ENCODE assay signal across 8 cellular contexts in the genomic region with DNA sequence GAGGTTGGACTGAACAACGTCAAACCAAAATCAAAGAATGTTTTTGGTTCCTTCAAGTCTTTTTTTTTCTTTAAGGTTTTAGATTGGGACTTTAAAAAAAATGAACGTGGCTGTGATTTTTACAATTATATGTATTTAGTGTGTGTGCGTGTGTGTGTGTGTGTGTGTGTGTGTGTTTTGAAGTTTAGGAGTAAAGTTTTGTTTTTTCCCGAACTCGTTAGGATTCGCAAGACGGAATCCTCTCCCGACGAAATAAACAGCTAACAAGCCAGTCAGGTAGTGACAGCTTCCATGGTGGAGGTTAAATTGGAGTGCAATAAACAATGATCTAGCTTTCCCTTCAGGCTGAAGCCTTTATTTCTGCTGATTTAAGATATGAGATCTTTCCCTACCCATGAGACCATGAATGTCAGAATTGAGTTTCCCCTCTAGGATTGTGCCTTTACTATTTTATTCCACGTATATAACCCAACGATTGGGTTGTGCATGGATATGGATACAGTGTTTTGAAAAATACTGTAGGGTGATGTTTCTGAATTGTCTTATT. TPM values are rescaled to one million over a fixed set of nuclear protein-coding genes. Genes with fewer than 3 reads are reported as not detected.
DNase-seq lines count a peak whose midpoint lies in the region; ATAC-seq, FAIRE-seq and TF ChIP-seq lines count a peak whose summit lies in the region.

No MANE protein-coding gene starts in this region.

- peaks cover 7 to 19% of the 10 kb centered on the region in 2 experiments; a peak in 3 of 4 replicates for H3K79me1 ChIP-seq in IMR-90 (ENCODE audit: low read depth in 1 of 2, low read length in 2 of 2)

- H4K20me1 ChIP-seq in BLaER1, result peaks cover 49% of the 10 kb centered on the region
- no peaks in the 10 kb centered on the region; the same call in 1 of the 2 replicates for H4K20me1 ChIP-seq in IMR-90 (ENCODE audit: insufficient read depth, low read length)
- no peaks in the 10 kb centered on the region for H4K20me1 ChIP-seq in GM12878 (ENCODE audit: control insufficient read depth, insufficient read depth)

- no peak overlapping the region for H3K18ac ChIP-seq in IMR-90 (ENCODE audit: low read depth, low read length)

- no peak overlapping the region for H3K23ac ChIP-seq in IMR-90 (ENCODE audit: low read depth, low read length)

- no peak overlapping the region for H3K4ac ChIP-seq in IMR-90 (ENCODE audit: low read depth, low read length)

- SMC1A ChIA-PET in GM12878 (lab: Charles Lee; ENCODE audit: uncharacterized antibody, unreplicated experiment), result interaction anchor here (0.8 kb wide), 1 partner anchor 17 kb away, joined by 3 read pairs; no protein-coding TSS in a partner anchor

- TF ChIP-seq EP300 in GM12878 (IDR thresholded peaks at IDR 0.05; ENCODE audit: borderline replicate concordance in 1 of 2, control insufficient read depth in 1 of 2, low read depth in 2 of 2, low read length in 2 of 2) (no peak), transverse colon (IDR thresholded peaks at IDR 0.05; ENCODE audit: low read depth) (no peak)

- ATAC-seq in IMR-90 (ENCODE audit: low read depth), result no peak
- no peak for ATAC-seq in GM12878
- ATAC-seq in right lobe of liver, result peak in 1 of 4 donors; percentile 9
- ATAC-seq in HG03095 (IDR thresholded peaks at IDR 0.05; ENCODE audit: unreplicated experiment), result no peak

- CTCF ChIA-PET in IMR-90 (lab: Yijun Ruan, JAX) (interaction anchor here (0.5 kb wide), 1 partner anchor 21 kb away, joined by 7 read pairs; no protein-coding TSS in a partner anchor), GM12878 (lab: Yijun Ruan, JAX) (interaction anchor here (0.6 to 0.9 kb wide), 2 partner anchors 10 to 19 kb away, joined by 3 to 4 read pairs; no protein-coding TSS in a partner anchor)

- peak overlapping the region; percentile 93; the same call in 1 of the 2 replicates for H3K27ac ChIP-seq in BLaER1
- H3K27ac ChIP-seq in IMR-90 (ENCODE audit: insufficient read depth, low read length), result no peak overlapping the region
- H3K27ac ChIP-seq in GM12878 (ENCODE audit: control insufficient read depth, insufficient read depth), result no peak overlapping the region
- peak overlapping the region in 1 of 3 donors; percentile 82 for H3K27ac ChIP-seq in right lobe of liver
- H3K27ac ChIP-seq in transverse colon, result peak overlapping the region; percentile 84 to 91 (median 88)

- no peak overlapping the region for H2BK5ac ChIP-seq in IMR-90 (ENCODE audit: low read depth, low read length, poor library complexity, severe bottlenecking)

- DNase-seq in IMR-90 (no peak), GM12878 (ENCODE audit: low read depth, low spot score) (no peak), right lobe of liver (no peak), transverse colon (no peak), NCI-H187 treated with DMSO at 0.1 percent for 48 hours (lab: John Stamatoyannopoulos, UW) (no peak), HPDE6-E6E7 (ENCODE audit: extremely low spot score) (no peak)

- TF ChIP-seq CTCF in IMR-90 (conservative IDR thresholded peaks at IDR 0.05; ENCODE audit: low read depth, low read length) (no peak), GM12878 (IDR thresholded peaks at IDR 0.05 in 2 of 3, conservative IDR thresholded peaks at IDR 0.05 in 1 of 3; ENCODE audit: control insufficient read depth in 2 of 3, extremely low read depth in 1 of 3, insufficient read depth in 1 of 3, low read depth in 3 of 3, low read length in 3 of 3) (no peak), right lobe of liver (IDR thresholded peaks at IDR 0.05) (no peak), transverse colon (IDR thresholded peaks at IDR 0.05) (no peak)

- H3K9ac ChIP-seq in BLaER1 (peak overlapping the region; percentile 94), IMR-90 (ENCODE audit: low read depth, low read length) (peak overlapping the region; percentile 53; the same call in 1 of the 2 replicates), GM12878 (ENCODE audit: control insufficient read depth, insufficient read depth, low read length) (peak overlapping the region; percentile 66)

- intact Hi-C loops in IMR-90 (cut with micrococcal nuclease) (loop anchor here (2.0 to 5.0 kb wide), 2 partner anchors 69 to 223 kb away; no protein-coding TSS in a partner anchor), GM12878 (cut with micrococcal nuclease; ENCODE audit: unreplicated experiment) (loop anchor here (5.0 kb wide), 1 partner anchor 59 kb away; no protein-coding TSS in a partner anchor), right lobe of liver (cut with DNase I) (no loop called here), transverse colon (cut with DNase I; ENCODE audit: low total_unique reads) (loop anchor here (10.0 kb wide), 1 partner anchor 227 kb away; a partner anchor contains a TSS)

- no peaks in the 10 kb centered on the region for H3K27me3 ChIP-seq in BLaER1
- H3K27me3 ChIP-seq in IMR-90 (ENCODE audit: control insufficient read depth, insufficient read depth, low read length), result no peaks in the 10 kb centered on the region
- no peaks in the 10 kb centered on the region for H3K27me3 ChIP-seq in GM12878 (replicated peaks in 1 of 2; ENCODE audit: control insufficient read depth in 2 of 2, insufficient read depth in 2 of 2, low read length in 1 of 2)
- H3K27me3 ChIP-seq in right lobe of liver, result no peaks in the 10 kb centered on the region
- H3K27me3 ChIP-seq in transverse colon, result no peaks in the 10 kb centered on the region

- no peak overlapping the region for H3K14ac ChIP-seq in IMR-90 (replicated peaks; ENCODE audit: low read depth, low read length)

- no peak overlapping the region for H2AK9ac ChIP-seq in IMR-90 (replicated peaks; ENCODE audit: low read depth, low read length, poor library complexity)

- BruUV-seq in IMR-90 (replicated peaks; lab: Mats Ljungman, UMichigan) (TSS peak; percentile 44), GM12878 (replicated peaks; lab: Mats Ljungman, UMichigan) (TSS peak; percentile 49)

- no peak overlapping the region for H4K91ac ChIP-seq in IMR-90 (ENCODE audit: insufficient read depth, low read depth, low read length)

- H4K8ac ChIP-seq in IMR-90 (ENCODE audit: low read depth in 2 of 2, low read length in 2 of 2), result no peak overlapping the region

- H2BK20ac ChIP-seq in IMR-90 (ENCODE audit: low read depth, low read length), result no peak overlapping the region

- no CpG with 5 or more reads among the region's 11 CpGs for WGBS in IMR-90 (ENCODE audit: extremely low coverage in 2 of 2, insufficient read length in 1 of 2), 2 experiments
- WGBS in GM12878 (ENCODE audit: insufficient coverage, insufficient replicate concordance, low lambda C conversion rate, missing lambda C conversion rate), result 36% methylated on average over 11 of the region's 11 CpGs
- WGBS in right lobe of liver (ENCODE audit: insufficient coverage, low coverage, low lambda C conversion rate, missing lambda C conversion rate), result 9% methylated on average over 11 of the region's 11 CpGs
- WGBS in transverse colon (ENCODE audit: low coverage in 1 of 2), 2 donors, result 25 to 32% methylated on average over 11 of the region's 11 CpGs

- peak overlapping the region; percentile 96 for H3K4me3 ChIP-seq in BLaER1
- H3K4me3 ChIP-seq in IMR-90 (ENCODE audit: insufficient read depth, low read depth, low read length), result peak overlapping the region; percentile 77
- H3K4me3 ChIP-seq in GM12878, result peak overlapping the region; percentile 70
- H3K4me3 ChIP-seq in right lobe of liver, result peak overlapping the region; percentile 75 to 92 (median 81)
- H3K4me3 ChIP-seq in transverse colon, result peak overlapping the region; percentile 89 to 99 (median 96)

- RAD21 ChIA-PET in GM12878 (lab: Charles Lee; ENCODE audit: unreplicated experiment), result interaction anchor here (0.6 kb wide), 1 partner anchor 1251 kb away, joined by 3 read pairs; no protein-coding TSS in a partner anchor

- no peak for TF ChIP-seq POLR2A in IMR-90 (IDR thresholded peaks at IDR 0.05; ENCODE audit: low read depth, low read length)
- no peak for TF ChIP-seq POLR2A in GM12878 (IDR thresholded peaks at IDR 0.05; ENCODE audit: low read depth, low read length)
- TF ChIP-seq POLR2A in right lobe of liver (IDR thresholded peaks at IDR 0.05), result no peak
- no peak for TF ChIP-seq POLR2A in transverse colon (IDR thresholded peaks at IDR 0.05)

- H3K9me3 ChIP-seq in BLaER1 (peaks cover 9% of the 10 kb centered on the region), IMR-90 (ENCODE audit: control insufficient read depth, insufficient read depth, low read length) (no peaks in the 10 kb centered on the region; the same call in 1 of the 2 replicates), GM12878 (replicated peaks; ENCODE audit: control insufficient read depth, insufficient read depth, low read length) (no peaks in the 10 kb centered on the region), right lobe of liver (no peaks in the 10 kb centered on the region), transverse colon (no peaks in the 10 kb centered on the region)

- dilution Hi-C loops in IMR-90 (cut with HindIII; ENCODE audit: low sequenced_read_pairs, unreplicated experiment), result no loop called here

- peaks cover 5% of the 10 kb centered on the region for H3K9me1 ChIP-seq in IMR-90 (ENCODE audit: insufficient read depth, low read length)

- H3K36me3 ChIP-seq in BLaER1 (peaks cover 20% of the 10 kb centered on the region), IMR-90 (ENCODE audit: control insufficient read depth, insufficient read depth, low read length) (no peaks in the 10 kb centered on the region), GM12878 (ENCODE audit: control insufficient read depth in 2 of 2, insufficient read depth in 2 of 2, low read length in 1 of 2) (no peaks in the 10 kb centered on the region), right lobe of liver (no peaks in the 10 kb centered on the region), transverse colon (no peaks in the 10 kb centered on the region)

- H2AK5ac ChIP-seq in IMR-90 (ENCODE audit: low read depth, low read length), result no peak overlapping the region

- FAIRE-seq in GM12878 (lab: Jason Lieb, UNC), result no peak

- no peak overlapping the region for H2BK15ac ChIP-seq in IMR-90 (ENCODE audit: low read depth, low read length)

- H2AFZ ChIP-seq in IMR-90 (replicated peaks; ENCODE audit: low read length, poor library complexity) (peak overlapping the region; percentile 92), GM12878 (ENCODE audit: control insufficient read depth, low read depth, low read length) (peak overlapping the region; percentile 85)

- H3K4me1 ChIP-seq in BLaER1, result peaks cover 37% of the 10 kb centered on the region
- peaks cover 6% of the 10 kb centered on the region; the same call in 1 of the 2 replicates for H3K4me1 ChIP-seq in IMR-90 (ENCODE audit: control insufficient read depth, insufficient read depth, low read length)
- H3K4me1 ChIP-seq in GM12878 (ENCODE audit: control insufficient read depth, insufficient read depth, low read length), result no peaks in the 10 kb centered on the region
- H3K4me1 ChIP-seq in right lobe of liver, result peaks cover 0 to 25% (median 3%) of the 10 kb centered on the region in 4 donors
- H3K4me1 ChIP-seq in transverse colon, result peaks cover 0 to 9% (median 3%) of the 10 kb centered on the region in 4 donors

- in situ Hi-C loops in IMR-90 (cut with MboI; ENCODE audit: low sequenced_read_pairs), result no loop called here
- in situ Hi-C loops in GM12878 (cut with MboI), result no loop called here
- in situ Hi-C loops in transverse colon (cut with MboI; ENCODE audit: low pct_ligation_motif_present in 1 of 4, low pct_unique_long_range_greater_than_20kb in 1 of 4, low sequenced_read_pairs in 3 of 4), result no loop called here

- H3K56ac ChIP-seq in IMR-90 (ENCODE audit: extremely low read depth, insufficient read depth, low read length), result no peak overlapping the region

- no peak overlapping the region for H4K5ac ChIP-seq in IMR-90 (ENCODE audit: low read depth, low read length)

- POLR2A ChIA-PET in IMR-90 (lab: Charles Lee; ENCODE audit: unreplicated experiment) (interaction anchor here (0.6 to 0.7 kb wide), 2 partner anchors 109 to 340 kb away, joined by 3 to 6 read pairs; no protein-coding TSS in a partner anchor), GM12878 (lab: Charles Lee) (interaction anchor here (0.5 to 0.7 kb wide), 3 partner anchors 8 to 1173 kb away, joined by 4 to 6 read pairs (median 4); no protein-coding TSS in a partner anchor)

- peaks cover 27% of the 10 kb centered on the region for H3K79me2 ChIP-seq in GM12878 (ENCODE audit: control insufficient read depth, insufficient read depth, low read length)

- H3K4me2 ChIP-seq in BLaER1 (peak overlapping the region; percentile 76), IMR-90 (ENCODE audit: low read depth, low read length) (peak overlapping the region; percentile 95), GM12878 (ENCODE audit: control insufficient read depth, insufficient read depth) (peak overlapping the region; percentile 85)

- TF ChIP-seq RAD21 in IMR-90 (IDR thresholded peaks at IDR 0.05; ENCODE audit: low read length) (no peak), GM12878 (IDR thresholded peaks at IDR 0.05; ENCODE audit: insufficient read depth, low read depth, low read length) (no peak)

- H2BK120ac ChIP-seq in IMR-90 (ENCODE audit: low read depth, low read length), result no peak overlapping the region

RNA-seq across cellular contexts. Expression of a gene that starts 1.2 kb away (rescaled TPM):
- total RNA-seq in IMR-90 (2012; rRNA removed) (1.4 and 1.8 TPM in 2 replicates), GM12878 (2014; rRNA removed) (3.5 TPM in 2 replicates), GM12878 (2014; rRNA removed; fragmentation: Illumina TruSeq; extraction: Trizol) (4.7 and 4.9 TPM in 2 replicates), GM12878 (2021) (7.3 and 8.7 TPM in 2 replicates), right lobe of liver (1 to 10 TPM; 5.7 to 8.1 (median 7.0) TPM), transverse colon (10 to 100 TPM in 2 of 4 donors, 1 to 10 TPM in 2; 5.0 to 12.4 (median 9.4) TPM)
- polyA plus RNA-seq in IMR-90 (2012; rRNA removed) (0.65 and 0.75 TPM in 2 replicates), GM12878 (2011; rRNA removed) (3.8 and 4.4 TPM in 2 replicates), GM12878 (2014; fragmentation: Illumina TruSeq; extraction: Trizol) (5.6 and 6.5 TPM in 2 replicates), GM12878 (2014; fragmentation: Nextera tagmentation; extraction: Ambion mirVana) (under 1 TPM; 0.53 to 0.80 TPM), GM12878 (2014; rRNA removed) (2.4 and 2.5 TPM in 2 replicates), GM12878 (2016; fragmentation: Nextera tagmentation; extraction: Ambion mirVana) (1 to 10 TPM; 2.8 to 4.6 TPM)
- polyA plus RNA-seq in IMR-90 (2012; cell fraction: cytosol; rRNA removed), result 0.37 and 0.41 TPM in 2 replicates
- 0.61 and 0.91 TPM in 2 replicates for polyA plus RNA-seq in IMR-90 (2012; cell fraction: nucleus; rRNA removed; ENCODE audit: low replicate concordance)
- 21.2 and 21.8 TPM in 2 replicates for total RNA-seq in GM12878 (2013; cell fraction: nucleolus; rRNA removed)
- polyA plus RNA-seq in GM12878 (2011; ENCODE audit: low read depth), result 2.4 TPM
- polyA plus RNA-seq in GM12878 (2011; cell fraction: cytosol; rRNA removed), result 4.3 and 5.9 TPM in 2 replicates
- 6.0 and 7.4 TPM in 2 replicates for polyA plus RNA-seq in GM12878 (2011; cell fraction: nucleus; rRNA removed)
- polyA plus RNA-seq in GM12878 (2012), result 3.1 and 3.5 TPM in 2 replicates
- polyA minus RNA-seq in GM12878 (2011; rRNA and poly(A)+ RNA removed), result 24.6 and 36.5 TPM in 2 replicates
- polyA minus RNA-seq in GM12878 (2011; cell fraction: cytosol; rRNA and poly(A)+ RNA removed), result 8.2 and 10.9 TPM in 2 replicates
- polyA minus RNA-seq in GM12878 (2011; cell fraction: nucleus; rRNA and poly(A)+ RNA removed), result 12.3 and 19.9 TPM in 2 replicates

Comparison
In these comparisons a context has a peak if more than half of its experiments do, and no peak if none do; other contexts are left out.
1. H3K27ac ChIP-seq: peak in BLaER1 (single experiment) and transverse colon (4 of 4); none in IMR-90 (single experiment) and GM12878 (single experiment).
2. intact Hi-C loops: an anchor here in IMR-90 (2.0 to 5.0 kb wide), GM12878 (5.0 kb wide) and transverse colon (10.0 kb wide); none called in right lobe of liver.
3. Peak in every context shown above with its lines, with median percentiles within 50 percentile points of each other: H3K4me2 ChIP-seq, H3K4me3 ChIP-seq and H3K9ac ChIP-seq.